10 cellular contexts compared by ENCODE assay signal in the genomic region with DNA sequence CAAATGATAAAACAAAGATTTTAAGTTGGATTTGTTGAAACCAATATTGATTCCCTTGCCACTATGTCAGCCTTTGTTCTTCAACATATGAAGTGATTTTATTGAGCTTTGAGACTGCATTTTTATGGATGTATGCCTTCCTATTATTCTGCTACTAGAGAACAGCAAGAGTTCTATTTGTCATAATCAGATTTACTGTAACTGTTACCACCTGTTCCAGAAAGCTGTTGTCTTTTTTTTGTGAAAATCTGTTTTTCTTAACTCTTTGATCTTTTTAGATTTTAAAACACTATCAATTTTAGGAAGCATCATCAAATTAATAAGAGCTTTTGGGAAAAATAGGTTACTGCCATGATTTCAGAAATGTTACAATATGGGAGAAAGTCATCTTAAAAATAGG.
"Had no signal": no experiment of that assay in that cellular context is flagged by ENCODE, and none has a peak within 500 bp of the region (broad histone marks: within the 10 kb centered on the region; RNA-seq: fewer than 3 reads in every experiment).

No MANE protein-coding gene starts in this region.

- ATAC-seq: GM23338, HCT116 had no signal

- H2AFZ ChIP-seq: GM23248, GM23338 had no signal

- H3K4me1 ChIP-seq: HAP-1 had no signal

- H3K4me3 ChIP-seq: GM23248, GM23338, HAP-1 had no signal

- FAIRE-seq: H1 had no signal

- DNase-seq: GM23248, GOT3, H7, H9, HCEC 1CT, HFFc6 had no signal

- H3K9ac ChIP-seq: GM23248 had no signal

- H3K9me3 ChIP-seq: HAP-1 had no signal

- H3K27ac ChIP-seq: GM23248 had no signal

- H3K4me2 ChIP-seq: GM23338 had no signal

- H3K36me3 ChIP-seq: HAP-1 had no signal
